2 cellular contexts compared by ENCODE assay signal in genomic region chr2:215826838-215827441, GRCh38.
TF ChIP-seq lines count a peak whose summit lies in the region.

No MANE protein-coding gene starts in this region.

TF ChIP-seq in K562, 482 proteins besides CTCF, POLR2A, EP300 and RAD21 (continued from another document):
- TF ChIP-seq PBX2 (CRISPR knock-in tag; IDR thresholded peaks at IDR 0.05; ENCODE audit: low read depth) (no peak), PBX2 (tag; conservative IDR thresholded peaks at IDR 0.05; ENCODE audit: low read depth) (peak; percentile 34; the same call in 1 of the 2 replicates), CTBP1 (IDR thresholded peaks at IDR 0.05; ENCODE audit: borderline replicate concordance) (0 out of 2 replicates have a peak, but pooled peaks have one; percentile 28), TCF15 (CRISPR knock-in tag; IDR thresholded peaks at IDR 0.05) (no peak), MEIS2 (IDR thresholded peaks at IDR 0.05; ENCODE audit: partially characterized antibody) (peak; percentile 14), ESRRA (IDR thresholded peaks at IDR 0.05; ENCODE audit: borderline replicate concordance, low read depth) (peak; percentile 78), ZNF316 (IDR thresholded peaks at IDR 0.05) (peak; percentile 59; the same call in 1 of the 2 replicates), ARID1B (IDR thresholded peaks at IDR 0.05) (0 out of 2 replicates have a peak, but pooled peaks have one; percentile 15), MYNN (IDR thresholded peaks at IDR 0.05) (no peak), MYNN (CRISPR knock-in tag; IDR thresholded peaks at IDR 0.05) (no peak), ZFX (CRISPR knock-in tag; IDR thresholded peaks at IDR 0.05) (no peak), RCOR1 (IDR thresholded peaks at IDR 0.05; ENCODE audit: borderline replicate concordance in 1 of 2, low read depth in 2 of 2, low read length in 2 of 2) (peak in 1 of 2 experiments; percentile 85; a peak in 2 of 4 replicates), KDM1A (IDR thresholded peaks at IDR 0.05) (peak; percentile 81 to 85)
- TF ChIP-seq, protein P1, sequence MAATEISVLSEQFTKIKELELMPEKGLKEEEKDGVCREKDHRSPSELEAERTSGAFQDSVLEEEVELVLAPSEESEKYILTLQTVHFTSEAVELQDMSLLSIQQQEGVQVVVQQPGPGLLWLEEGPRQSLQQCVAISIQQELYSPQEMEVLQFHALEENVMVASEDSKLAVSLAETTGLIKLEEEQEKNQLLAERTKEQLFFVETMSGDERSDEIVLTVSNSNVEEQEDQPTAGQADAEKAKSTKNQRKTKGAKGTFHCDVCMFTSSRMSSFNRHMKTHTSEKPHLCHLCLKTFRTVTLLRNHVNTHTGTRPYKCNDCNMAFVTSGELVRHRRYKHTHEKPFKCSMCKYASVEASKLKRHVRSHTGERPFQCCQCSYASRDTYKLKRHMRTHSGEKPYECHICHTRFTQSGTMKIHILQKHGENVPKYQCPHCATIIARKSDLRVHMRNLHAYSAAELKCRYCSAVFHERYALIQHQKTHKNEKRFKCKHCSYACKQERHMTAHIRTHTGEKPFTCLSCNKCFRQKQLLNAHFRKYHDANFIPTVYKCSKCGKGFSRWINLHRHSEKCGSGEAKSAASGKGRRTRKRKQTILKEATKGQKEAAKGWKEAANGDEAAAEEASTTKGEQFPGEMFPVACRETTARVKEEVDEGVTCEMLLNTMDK (IDR thresholded peaks at IDR 0.05; ENCODE audit: borderline replicate concordance, insufficient read depth, low read depth, low read length, poor library complexity, severe bottlenecking) = peak; percentile 26

TF ChIP-seq in HepG2, 621 proteins besides CTCF, POLR2A, EP300 and RAD21 (continues in another document):
- TF ChIP-seq ZBTB44 (CRISPR knock-in tag; IDR thresholded peaks at IDR 0.05) (no peak), ZNF205 (CRISPR knock-in tag; IDR thresholded peaks at IDR 0.05) (no peak), NCOA2 (CRISPR knock-in tag; IDR thresholded peaks at IDR 0.05) (peak; percentile 63; the same call in 1 of the 2 replicates), PHF21A (CRISPR knock-in tag; IDR thresholded peaks at IDR 0.05) (peak; percentile 68), MBD4 (IDR thresholded peaks at IDR 0.05; ENCODE audit: borderline replicate concordance, low read length) (no peak), ZNF430 (CRISPR knock-in tag; IDR thresholded peaks at IDR 0.05) (0 out of 2 replicates have a peak, but pooled peaks have one; percentile 19), HMG20B (CRISPR knock-in tag; conservative IDR thresholded peaks at IDR 0.05) (peak; percentile 85; the same call in 1 of the 2 replicates), NR2C2 (CRISPR knock-in tag; IDR thresholded peaks at IDR 0.05; ENCODE audit: borderline replicate concordance) (0 out of 2 replicates have a peak, but pooled peaks have one; percentile 29), ARID5B (CRISPR knock-in tag; IDR thresholded peaks at IDR 0.05) (peak; percentile 53), ZNF414 (CRISPR knock-in tag; IDR thresholded peaks at IDR 0.05) (0 out of 2 replicates have a peak, but pooled peaks have one; percentile 27), CEBPG (CRISPR knock-in tag; IDR thresholded peaks at IDR 0.05) (peak; percentile 63; the same call in 1 of the 2 replicates), HOMEZ (CRISPR knock-in tag; IDR thresholded peaks at IDR 0.05; ENCODE audit: low read depth) (peak; percentile 21; the same call in 1 of the 2 replicates), MAFF (IDR thresholded peaks at IDR 0.05; ENCODE audit: low read depth, low read length) (peak; percentile 89), FOXP1 (IDR thresholded peaks at IDR 0.05) (no peak), FOXP1 (CRISPR knock-in tag; IDR thresholded peaks at IDR 0.05) (no peak), UBTF (CRISPR knock-in tag; IDR thresholded peaks at IDR 0.05) (no peak), RXRB (CRISPR knock-in tag; IDR thresholded peaks at IDR 0.05; ENCODE audit: borderline replicate concordance) (peak; percentile 15; the same call in 1 of the 2 replicates), TBX3 (IDR thresholded peaks at IDR 0.05; ENCODE audit: borderline replicate concordance) (peak; percentile 31; the same call in 1 of the 2 replicates), ZNF891 (CRISPR knock-in tag; IDR thresholded peaks at IDR 0.05) (no peak), ZSCAN29 (CRISPR knock-in tag; conservative IDR thresholded peaks at IDR 0.05) (peak; percentile 53; the same call in 1 of the 2 replicates), ZNF20 (CRISPR knock-in tag; IDR thresholded peaks at IDR 0.05) (no peak), SOX5 (CRISPR knock-in tag; IDR thresholded peaks at IDR 0.05; ENCODE audit: borderline replicate concordance) (peak; percentile 52; the same call in 1 of the 2 replicates), MYPOP (CRISPR knock-in tag; IDR thresholded peaks at IDR 0.05) (peak; percentile 65; the same call in 1 of the 2 replicates), NONO (IDR thresholded peaks at IDR 0.05) (no peak), NONO (CRISPR knock-in tag; conservative IDR thresholded peaks at IDR 0.05) (no peak), BCL6 (CRISPR knock-in tag; IDR thresholded peaks at IDR 0.05) (0 out of 2 replicates have a peak, but pooled peaks have one; percentile 7), SKI (IDR thresholded peaks at IDR 0.05; ENCODE audit: partially characterized antibody) (peak; percentile 63), NR2F1 (CRISPR knock-in tag; IDR thresholded peaks at IDR 0.05) (peak in 1 of 2 experiments; percentile 79; a peak in 2 of 4 replicates), HNRNPL (IDR thresholded peaks at IDR 0.05; ENCODE audit: low read depth, low read length) (no peak), ZBTB3 (CRISPR knock-in tag; IDR thresholded peaks at IDR 0.05; ENCODE audit: borderline replicate concordance, low read depth) (0 out of 2 replicates have a peak, but pooled peaks have one; percentile 58), ZBTB7B (CRISPR knock-in tag; IDR thresholded peaks at IDR 0.05) (no peak), SMARCC2 (IDR thresholded peaks at IDR 0.05) (no peak), ZNF878 (CRISPR knock-in tag; IDR thresholded peaks at IDR 0.05) (peak; percentile 37; the same call in 1 of the 2 replicates), THAP8 (CRISPR knock-in tag; IDR thresholded peaks at IDR 0.05; ENCODE audit: borderline replicate concordance) (no peak), KLF13 (CRISPR knock-in tag; IDR thresholded peaks at IDR 0.05) (no peak), HES4 (CRISPR knock-in tag; IDR thresholded peaks at IDR 0.05; ENCODE audit: borderline replicate concordance) (no peak), PPARG (CRISPR knock-in tag; conservative IDR thresholded peaks at IDR 0.05) (peak; percentile 65; the same call in 1 of the 2 replicates), STAG1 (CRISPR knock-in tag; IDR thresholded peaks at IDR 0.05) (peak; percentile 11), GMEB2 (CRISPR knock-in tag; IDR thresholded peaks at IDR 0.05; ENCODE audit: low read depth) (peak; percentile 14; the same call in 1 of the 2 replicates), ZNF564 (CRISPR knock-in tag; IDR thresholded peaks at IDR 0.05) (no peak), NFIC (IDR thresholded peaks at IDR 0.05; ENCODE audit: low read length) (peak; percentile 75; the same call in 1 of the 2 replicates), HMG20A (CRISPR knock-in tag; IDR thresholded peaks at IDR 0.05; ENCODE audit: borderline replicate concordance) (0 out of 2 replicates have a peak, but pooled peaks have one; percentile 14)
